Comparison of ENCODE assay signal across 9 cellular contexts in genomic region chr5:134026521-134027202, GRCh38. TPM values are rescaled to one million over a fixed set of nuclear protein-coding genes. Genes with fewer than 3 reads are reported as not detected.
DNase-seq lines count a peak whose midpoint lies in the region; ATAC-seq and TF ChIP-seq lines count a peak whose summit lies in the region.
"Had no signal": no experiment of that assay in that cellular context is flagged by ENCODE, and none has a peak within 500 bp of the region (broad histone marks: within the 10 kb centered on the region; RNA-seq: fewer than 3 reads in every experiment).

No MANE protein-coding gene starts in this region.

- H3K27ac Mint-ChIP-seq in T-cell, result no peak overlapping the region
- H3K27ac Mint-ChIP-seq in type B pancreatic cell, result no peak overlapping the region
- H3K27ac Mint-ChIP-seq: T-helper 1 cell treated with Interleukin-12 subunit alpha and Interleukin-12 subunit beta and Interleukin-4 antibody, amounts not matched to agents 30 μg/mL and 1 μg/mL, for 36 hours had no signal

- H3K27me3 ChIP-seq in body of pancreas, result no peaks in the 10 kb centered on the region

- no peaks in the 10 kb centered on the region for H3K9me3 ChIP-seq in body of pancreas

- CTCF ChIA-PET in T-cell (lab: Charles Lee), result interaction anchor here (0.5 to 1.1 kb wide), 12 partner anchors 8 to 790 kb away, joined by 3 to 10 read pairs (median 4); partner anchors contain the start of gene VDAC1 (in 1 of the 2)

- DNase-seq in DMS53 (lab: John Stamatoyannopoulos, UW), result peak; percentile 80
- peak; percentile 0 for DNase-seq in NCI-H128 (lab: John Stamatoyannopoulos, UW; ENCODE audit: unreplicated experiment)
- DNase-seq in T-cell, result peak in 33 of 34 experiments; percentile 25 to 64 (median 50)
- peak; percentile 61 to 85 (median 80) for DNase-seq in body of pancreas
- peak; percentile 75 for DNase-seq in left lobe of liver (ENCODE audit: low spot score)
- DNase-seq in type B pancreatic cell (ENCODE audit: extremely low spot score, unreplicated experiment), result no peak

- 36 to 54% methylated on average over 4 of the region's 4 CpGs for WGBS in body of pancreas, 2 donors

- intact Hi-C loops in body of pancreas (cut with DNase I), result no loop called here

- TF ChIP-seq CTCF in body of pancreas (IDR thresholded peaks at IDR 0.05), result peak; percentile 43 to 73 (median 60)
- TF ChIP-seq CTCF in type B pancreatic cell (conservative IDR thresholded peaks at IDR 0.05), result peak; percentile 70

- H3K36me3 Mint-ChIP-seq in T-cell (no peaks in the 10 kb centered on the region), type B pancreatic cell (no peaks in the 10 kb centered on the region)

- no peak overlapping the region for H3K27ac ChIP-seq in body of pancreas

- H3K27me3 Mint-ChIP-seq in T-cell (peaks cover 0 to 5% of the 10 kb centered on the region in 2 donors), type B pancreatic cell (no peaks in the 10 kb centered on the region)

- ATAC-seq in GM21717 (IDR thresholded peaks at IDR 0.05; ENCODE audit: unreplicated experiment) (peak; percentile 58), T-cell (replicated peaks in 1 of 4) (peak; percentile 89 to 100 (median 94)), body of pancreas (peak; percentile 94), left lobe of liver (peak; percentile 99), HG03378 (IDR thresholded peaks at IDR 0.05; ENCODE audit: unreplicated experiment) (no peak)

- H3K4me1 Mint-ChIP-seq in T-cell (peaks cover 0 to 6% (median 3%) of the 10 kb centered on the region in 3 donors), type B pancreatic cell (ENCODE audit: unreplicated experiment) (no peaks in the 10 kb centered on the region)

- no peaks in the 10 kb centered on the region for H3K4me1 ChIP-seq in body of pancreas

- H3K4me3 Mint-ChIP-seq in T-cell, result no peak overlapping the region
- H3K4me3 Mint-ChIP-seq in type B pancreatic cell, result no peak overlapping the region
- H3K4me3 Mint-ChIP-seq: T-helper 1 cell treated with Interleukin-12 subunit alpha and Interleukin-12 subunit beta and Interleukin-4 antibody, amounts not matched to agents 30 μg/mL and 1 μg/mL, for 36 hours had no signal

- POLR2A ChIA-PET in T-cell (lab: Charles Lee), result no interaction called here

- H3K9me3 Mint-ChIP-seq in T-cell (no peaks in the 10 kb centered on the region), type B pancreatic cell (no peaks in the 10 kb centered on the region)
- H3K9me3 Mint-ChIP-seq: T-helper 1 cell treated with Interleukin-12 subunit alpha and Interleukin-12 subunit beta and Interleukin-4 antibody, amounts not matched to agents 30 μg/mL and 1 μg/mL, for 36 hours had no signal

- H3K4me3 ChIP-seq in body of pancreas, result no peak overlapping the region

- no peak for TF ChIP-seq POLR2A in body of pancreas (IDR thresholded peaks at IDR 0.05)

- no peaks in the 10 kb centered on the region for H3K36me3 ChIP-seq in body of pancreas (replicated peaks in 1 of 2; ENCODE audit: insufficient read depth in 1 of 2, low read depth in 2 of 2)

RNA-seq across cellular contexts. Expression of gene VDAC1, which starts 21.9 kb away (rescaled TPM):
- total RNA-seq in T-cell (10 to 100 TPM; 45.8 to 58.7 (median 54.6) TPM), body of pancreas (10 to 100 TPM; 37.6 to 65.1 TPM), left lobe of liver (91.2 TPM), type B pancreatic cell (ENCODE audit: low replicate concordance) (186 and 219 TPM in 2 replicates)

RNA-seq across cellular contexts. Expression of gene C5orf15, which starts 58.2 kb away (rescaled TPM):
- total RNA-seq in T-cell, result 10 to 100 TPM; 12.6 to 14.7 (median 14.5) TPM
- 10 to 100 TPM; 20.4 to 28.0 TPM for total RNA-seq in body of pancreas
- 15.2 TPM for total RNA-seq in left lobe of liver
- 47.2 and 49.6 TPM in 2 replicates for total RNA-seq in type B pancreatic cell (ENCODE audit: low replicate concordance)
